In genomic region chr12:57838594-57839302, GRCh38 we compare ENCODE assay signal across 8 cellular contexts. TPM values are rescaled to one million over a fixed set of nuclear protein-coding genes. Genes with fewer than 3 reads are reported as not detected.
DNase-seq lines count a peak whose midpoint lies in the region; ATAC-seq and TF ChIP-seq lines count a peak whose summit lies in the region.

No MANE protein-coding gene starts in this region.

- peaks cover 93% of the 10 kb centered on the region for H3K4me1 Mint-ChIP-seq in GM23338
- H3K4me1 Mint-ChIP-seq in activated T-helper 2 cell treated with anti-CD3 and anti-CD28 coated beads, Interferon-gamma antibody, Interleukin-2, Interleukin-4, amounts not matched to agents 10 μg/mL and 5 μg/mL and 100 μg/mL, durations not matched to agents 14 hours and 24 hours and 36 hours (ENCODE audit: low read depth) = peaks cover 76% of the 10 kb centered on the region

- H3K27ac Mint-ChIP-seq in GM23338 = no peak overlapping the region
- H3K27ac Mint-ChIP-seq in activated T-helper 2 cell treated with anti-CD3 and anti-CD28 coated beads, Interferon-gamma antibody, Interleukin-2, Interleukin-4, amounts not matched to agents 10 μg/mL and 5 μg/mL and 100 μg/mL, durations not matched to agents 14 hours and 24 hours and 36 hours = peak overlapping the region; percentile 62

- H4K20me1 ChIP-seq in GM23338 (replicated peaks; ENCODE audit: insufficient read depth) = peaks cover 49% of the 10 kb centered on the region

- CTCF ChIA-PET in AG04450 (lab: Charles Lee) = interaction anchor here (0.7 to 1.4 kb wide), 2 partner anchors 14 to 58 kb away, joined by 3 to 5 read pairs; no protein-coding TSS in a partner anchor
- CTCF ChIA-PET in GM10248 (lab: Yijun Ruan, JAX) = interaction anchor here (0.8 to 12.3 kb wide), 3 partner anchors 12 to 82 kb away, joined by 3 to 279 read pairs (median 6); no protein-coding TSS in a partner anchor

- H3K79me2 ChIP-seq in GM23338 (replicated peaks; ENCODE audit: insufficient read depth) = peaks cover 99% of the 10 kb centered on the region

- ATAC-seq in GM23338 (no peak), HG03342 (IDR thresholded peaks at IDR 0.05; ENCODE audit: unreplicated experiment) (no peak)

- no peak for TF ChIP-seq CTCF in AG04450 (IDR thresholded peaks at IDR 0.05; ENCODE audit: low read depth, low read length)
- no peak for TF ChIP-seq CTCF in GM23338 (conservative IDR thresholded peaks at IDR 0.05; ENCODE audit: low read depth in 2 of 2)
- TF ChIP-seq CTCF in GM10248 (IDR thresholded peaks at IDR 0.05; ENCODE audit: control extremely low read depth, extremely low read depth, low read depth, missing control alignments) = no peak

- H2AFZ ChIP-seq in GM23338 = no peak overlapping the region

- intact Hi-C loops in activated T-helper 2 cell treated with anti-CD3 and anti-CD28 coated beads, Interferon-gamma antibody, Interleukin-2, Interleukin-4, amounts not matched to agents 10 μg/mL and 5 μg/mL and 100 μg/mL, durations not matched to agents 14 hours and 24 hours and 36 hours (cut with micrococcal nuclease) = loop anchor here (1.0 kb wide), 1 partner anchor 8 kb away; the partner anchor contains the start of gene CTDSP2

- DNase-seq in AG04450 (ENCODE audit: low read depth, low spot score) (no peak), GM23338 (ENCODE audit: low spot score) (no peak), nucleus accumbens (lab: John Stamatoyannopoulos, UW) (no peak), GM10248 (ENCODE audit: extremely low spot score) (no peak), DMS53 treated with DMSO at 0.1 percent for 48 hours (lab: John Stamatoyannopoulos, UW; ENCODE audit: unreplicated experiment) (no peak)
- DNase-seq in activated T-helper 2 cell treated with anti-CD3 and anti-CD28 coated beads, Interferon-gamma antibody, Interleukin-2, Interleukin-4, amounts not matched to agents 10 μg/mL and 5 μg/mL and 100 μg/mL, durations not matched to agents 14 hours and 24 hours and 36 hours (ENCODE audit: low spot score) = no peak

- peaks cover 8% of the 10 kb centered on the region for H3K27me3 Mint-ChIP-seq in GM23338 (ENCODE audit: insufficient read depth, low read depth, poor library complexity)
- no peaks in the 10 kb centered on the region for H3K27me3 Mint-ChIP-seq in activated T-helper 2 cell treated with anti-CD3 and anti-CD28 coated beads, Interferon-gamma antibody, Interleukin-2, Interleukin-4, amounts not matched to agents 10 μg/mL and 5 μg/mL and 100 μg/mL, durations not matched to agents 14 hours and 24 hours and 36 hours (ENCODE audit: low read depth)

- no peaks in the 10 kb centered on the region for H3K9me2 ChIP-seq in GM23338 (ENCODE audit: insufficient read depth)

- H3K27ac ChIP-seq in AG04450 (ENCODE audit: low read depth, low read length) (peak overlapping the region; percentile 55), GM23338 (ENCODE audit: low read depth) (peak overlapping the region; percentile 75; the same call in 1 of the 2 replicates), mesodermal cell (ENCODE audit: low read depth, low read length, severe bottlenecking) (peak overlapping the region; percentile 60)

- no peak overlapping the region for H3K4me3 ChIP-seq in AG04450 (ENCODE audit: low read depth, low read length)
- H3K4me3 ChIP-seq in GM23338 = no peak overlapping the region
- H3K4me3 ChIP-seq in mesodermal cell (ENCODE audit: extremely low read depth, insufficient read depth, low read length, poor library complexity, severe bottlenecking) = no peak overlapping the region

- POLR2A ChIA-PET in AG04450 (lab: Yijun Ruan, JAX) = interaction anchor here (1.3 to 4.3 kb wide), 3 partner anchors 8 to 58 kb away, joined by 4 to 32 read pairs (median 4); partner anchors contain the start of gene CTDSP2
- POLR2A ChIA-PET in GM10248 (lab: Yijun Ruan, JAX) = interaction anchor here (1.1 kb wide), 1 partner anchor 9 kb away, joined by 4 read pairs; no protein-coding TSS in a partner anchor

- H3F3A ChIP-seq in GM23338 (replicated peaks; ENCODE audit: low read depth) = peaks cover 10% of the 10 kb centered on the region

- no peaks in the 10 kb centered on the region for H3K9me3 Mint-ChIP-seq in GM23338
- H3K9me3 Mint-ChIP-seq in activated T-helper 2 cell treated with anti-CD3 and anti-CD28 coated beads, Interferon-gamma antibody, Interleukin-2, Interleukin-4, amounts not matched to agents 10 μg/mL and 5 μg/mL and 100 μg/mL, durations not matched to agents 14 hours and 24 hours and 36 hours = no peaks in the 10 kb centered on the region

- peaks cover 94% of the 10 kb centered on the region for H3K4me1 ChIP-seq in GM23338 (ENCODE audit: insufficient read depth)
- H3K4me1 ChIP-seq in mesodermal cell (ENCODE audit: control insufficient read depth, insufficient read depth, low read length, poor library complexity, severe bottlenecking) = peaks cover 58% of the 10 kb centered on the region

- H3K4me2 ChIP-seq in GM23338 = peak overlapping the region; percentile 68; the same call in 1 of the 2 replicates

- 90 to 97% methylated on average over 7 to 8 of the region's 8 CpGs for WGBS in mesodermal cell (ENCODE audit: insufficient coverage in 2 of 2), 2 experiments

- H3K27me3 ChIP-seq in AG04450 (ENCODE audit: control insufficient read depth, insufficient read depth, low read length) (no peaks in the 10 kb centered on the region), GM23338 (ENCODE audit: insufficient read depth) (no peaks in the 10 kb centered on the region)

- H3K36me3 Mint-ChIP-seq in GM23338 (ENCODE audit: low read depth) = peaks cover 4% of the 10 kb centered on the region; the same call in 1 of the 3 replicates
- peaks cover 6% of the 10 kb centered on the region for H3K36me3 Mint-ChIP-seq in activated T-helper 2 cell treated with anti-CD3 and anti-CD28 coated beads, Interferon-gamma antibody, Interleukin-2, Interleukin-4, amounts not matched to agents 10 μg/mL and 5 μg/mL and 100 μg/mL, durations not matched to agents 14 hours and 24 hours and 36 hours (ENCODE audit: low read depth)

- no peaks in the 10 kb centered on the region for H3K36me3 ChIP-seq in GM23338 (ENCODE audit: insufficient read depth)
- peaks cover 16% of the 10 kb centered on the region for H3K36me3 ChIP-seq in mesodermal cell (ENCODE audit: control insufficient read depth, insufficient read depth, low read length)

- no peak overlapping the region for H3K4me3 Mint-ChIP-seq in GM23338
- peak overlapping the region; percentile 51 for H3K4me3 Mint-ChIP-seq in activated T-helper 2 cell treated with anti-CD3 and anti-CD28 coated beads, Interferon-gamma antibody, Interleukin-2, Interleukin-4, amounts not matched to agents 10 μg/mL and 5 μg/mL and 100 μg/mL, durations not matched to agents 14 hours and 24 hours and 36 hours (ENCODE audit: low read depth)

- no peaks in the 10 kb centered on the region for H3K9me3 ChIP-seq in AG04450 (ENCODE audit: control insufficient read depth, insufficient read depth, low read length)
- no peaks in the 10 kb centered on the region for H3K9me3 ChIP-seq in mesodermal cell (ENCODE audit: control insufficient read depth, low read length)

TF ChIP-seq in GM23338, 12 proteins besides CTCF, POLR2A, EP300 and RAD21:
- TF ChIP-seq ZNF114 (CRISPR knock-in tag; IDR thresholded peaks at IDR 0.05) (no peak), POLR2AphosphoS5 (IDR thresholded peaks at IDR 0.05; ENCODE audit: low read depth) (peak; percentile 36; the same call in 1 of the 2 replicates)

RNA-seq across cellular contexts. Expression of gene CTDSP2, which starts 7.8 kb away (rescaled TPM):
- polyA plus RNA-seq in AG04450 (2011; rRNA removed) (292 and 305 TPM in 2 replicates), GM23338 (2016; fragmentation: Nextera tagmentation; extraction: Ambion mirVana) (20.8 and 22.8 TPM in 2 replicates)
- 367 and 414 TPM in 2 replicates for polyA minus RNA-seq in AG04450 (2011; rRNA and poly(A)+ RNA removed)
- total RNA-seq in GM23338 (2014; rRNA removed; shearing (Covaris generic)) = 66.3 and 81.9 TPM in 2 replicates
- total RNA-seq in activated T-helper 2 cell treated with anti-CD3 and anti-CD28 coated beads, Interferon-gamma antibody, Interleukin-2, Interleukin-4, amounts not matched to agents 10 μg/mL and 5 μg/mL and 100 μg/mL, durations not matched to agents 14 hours and 24 hours and 36 hours = 62.5 and 65.2 TPM in 2 replicates
- polyA plus RNA-seq in mesodermal cell (2013, experiment 1 of 2) = 123 TPM
- polyA plus RNA-seq in mesodermal cell (2013, experiment 2 of 2) = 121 TPM

RNA-seq across cellular contexts. Expression of gene AVIL, which starts 20.2 kb away (rescaled TPM):
- polyA plus RNA-seq in AG04450 (2011; rRNA removed) (3.5 and 4.7 TPM in 2 replicates), GM23338 (2016; fragmentation: Nextera tagmentation; extraction: Ambion mirVana) (0.59 and 1.3 TPM in 2 replicates)
- 2.7 and 4.4 TPM in 2 replicates for polyA minus RNA-seq in AG04450 (2011; rRNA and poly(A)+ RNA removed)
- total RNA-seq in GM23338 (2014; rRNA removed; shearing (Covaris generic)) = 0.12 and 0.17 TPM in 2 replicates
- total RNA-seq in activated T-helper 2 cell treated with anti-CD3 and anti-CD28 coated beads, Interferon-gamma antibody, Interleukin-2, Interleukin-4, amounts not matched to agents 10 μg/mL and 5 μg/mL and 100 μg/mL, durations not matched to agents 14 hours and 24 hours and 36 hours = 0.37 and 0.50 TPM in 2 replicates
- 0.29 TPM for polyA plus RNA-seq in mesodermal cell (2013, experiment 1 of 2)
- 0.61 TPM for polyA plus RNA-seq in mesodermal cell (2013, experiment 2 of 2)

RNA-seq across cellular contexts. Expression of gene TSFM, which starts 56.2 kb away (rescaled TPM):
- polyA plus RNA-seq in AG04450 (2011; rRNA removed) = 22.3 and 22.8 TPM in 2 replicates
- 6.1 and 7.0 TPM in 2 replicates for polyA minus RNA-seq in AG04450 (2011; rRNA and poly(A)+ RNA removed)
- 29.5 and 30.9 TPM in 2 replicates for total RNA-seq in GM23338 (2014; rRNA removed; shearing (Covaris generic))
- polyA plus RNA-seq in GM23338 (2016; fragmentation: Nextera tagmentation; extraction: Ambion mirVana) = 41.7 and 43.1 TPM in 2 replicates
- total RNA-seq in activated T-helper 2 cell treated with anti-CD3 and anti-CD28 coated beads, Interferon-gamma antibody, Interleukin-2, Interleukin-4, amounts not matched to agents 10 μg/mL and 5 μg/mL and 100 μg/mL, durations not matched to agents 14 hours and 24 hours and 36 hours = 44.9 and 52.7 TPM in 2 replicates
- 22.6 TPM for polyA plus RNA-seq in mesodermal cell (2013, experiment 1 of 2)
- polyA plus RNA-seq in mesodermal cell (2013, experiment 2 of 2) = 21.7 TPM
